25 cellular contexts compared by ENCODE assay signal in genomic region chr22:23403720-23404688, GRCh38.
DNase-seq lines count a peak whose midpoint lies in the region; TF ChIP-seq lines count a peak whose summit lies in the region.
"Had no signal": no experiment of that assay in that cellular context is flagged by ENCODE, and none has a peak within 500 bp of the region (broad histone marks: within the 10 kb centered on the region; RNA-seq: fewer than 3 reads in every experiment).

No MANE protein-coding gene starts in this region.

- H3K27me3 Mint-ChIP-seq in activated T-helper 1 cell treated with anti-CD3 and anti-CD28 coated beads, Interleukin-12 subunit alpha, Interleukin-12 subunit beta, Interleukin-2, Interleukin-4 antibody, amounts not matched to agents 30 ng/mL and 10 ng/mL and 1 ng/mL, durations not matched to agents 14 hours and 24 hours and 36 hours (ENCODE audit: insufficient read depth), result peaks cover 14% of the 10 kb centered on the region
- H3K27me3 Mint-ChIP-seq in activated CD4-positive, alpha-beta memory T cell treated with anti-CD3 and anti-CD28 coated beads, Interleukin-2, amount 10 ng/mL, durations not matched to agents 7 days and 5 days, result peaks cover 8% of the 10 kb centered on the region
- H3K27me3 Mint-ChIP-seq: memory B cell had no signal

- H3K9me3 Mint-ChIP-seq in activated T-helper 1 cell treated with anti-CD3 and anti-CD28 coated beads, Interleukin-12 subunit alpha, Interleukin-12 subunit beta, Interleukin-2, Interleukin-4 antibody, amounts not matched to agents 30 ng/mL and 10 ng/mL and 1 ng/mL, durations not matched to agents 14 hours and 24 hours and 36 hours, result no peaks in the 10 kb centered on the region
- H3K9me3 Mint-ChIP-seq in activated CD4-positive, alpha-beta memory T cell treated with anti-CD3 and anti-CD28 coated beads, Interleukin-2, amount 10 ng/mL, durations not matched to agents 7 days and 5 days, result no peaks in the 10 kb centered on the region
- H3K9me3 Mint-ChIP-seq: memory B cell had no signal

- POLR2A ChIA-PET in activated CD4-positive, alpha-beta memory T cell treated with anti-CD3 and anti-CD28 coated beads, Interleukin-2, amount 10 ng/mL, durations not matched to agents 7 days and 5 days (lab: Charles Lee), result no interaction called here

- H3K4me3 Mint-ChIP-seq in activated T-helper 1 cell treated with anti-CD3 and anti-CD28 coated beads, Interleukin-12 subunit alpha, Interleukin-12 subunit beta, Interleukin-2, Interleukin-4 antibody, amounts not matched to agents 30 ng/mL and 10 ng/mL and 1 ng/mL, durations not matched to agents 14 hours and 24 hours and 36 hours, result peak overlapping the region; percentile 2
- no peak overlapping the region for H3K4me3 Mint-ChIP-seq in activated CD4-positive, alpha-beta memory T cell treated with anti-CD3 and anti-CD28 coated beads, Interleukin-2, amount 10 ng/mL, durations not matched to agents 7 days and 5 days

- no peaks in the 10 kb centered on the region for H3K4me1 Mint-ChIP-seq in activated T-helper 1 cell treated with anti-CD3 and anti-CD28 coated beads, Interleukin-12 subunit alpha, Interleukin-12 subunit beta, Interleukin-2, Interleukin-4 antibody, amounts not matched to agents 30 ng/mL and 10 ng/mL and 1 ng/mL, durations not matched to agents 14 hours and 24 hours and 36 hours (ENCODE audit: low read depth)
- no peaks in the 10 kb centered on the region for H3K4me1 Mint-ChIP-seq in activated CD4-positive, alpha-beta memory T cell treated with anti-CD3 and anti-CD28 coated beads, Interleukin-2, amount 10 ng/mL, durations not matched to agents 7 days and 5 days
- H3K4me1 Mint-ChIP-seq: memory B cell had no signal

- intact Hi-C loops in activated T-helper 1 cell treated with anti-CD3 and anti-CD28 coated beads, Interleukin-12 subunit alpha, Interleukin-12 subunit beta, Interleukin-2, Interleukin-4 antibody, amounts not matched to agents 30 ng/mL and 10 ng/mL and 1 ng/mL, durations not matched to agents 14 hours and 24 hours and 36 hours (cut with micrococcal nuclease), result no loop called here
- intact Hi-C loops in thyroid gland (cut with DNase I), result loop anchor here (5.0 kb wide), 1 partner anchor 133 kb away; no protein-coding TSS in a partner anchor

- H3K27ac Mint-ChIP-seq in activated T-helper 1 cell treated with anti-CD3 and anti-CD28 coated beads, Interleukin-12 subunit alpha, Interleukin-12 subunit beta, Interleukin-2, Interleukin-4 antibody, amounts not matched to agents 30 ng/mL and 10 ng/mL and 1 ng/mL, durations not matched to agents 14 hours and 24 hours and 36 hours, result no peak overlapping the region
- no peak overlapping the region for H3K27ac Mint-ChIP-seq in activated CD4-positive, alpha-beta memory T cell treated with anti-CD3 and anti-CD28 coated beads, Interleukin-2, amount 10 ng/mL, durations not matched to agents 7 days and 5 days
- H3K27ac Mint-ChIP-seq: memory B cell had no signal

- H3K27me3 ChIP-seq in thyroid gland, result no peaks in the 10 kb centered on the region
- H3K27me3 ChIP-seq: upper lobe of left lung had no signal

- H3K36me3 ChIP-seq in thyroid gland, result no peaks in the 10 kb centered on the region
- H3K36me3 ChIP-seq: upper lobe of left lung had no signal

- no peak overlapping the region for H3K27ac ChIP-seq in thyroid gland
- H3K27ac ChIP-seq: coronary artery, upper lobe of left lung had no signal

- H3K4me1 ChIP-seq in thyroid gland, result peaks cover 0 to 15% of the 10 kb centered on the region in 2 donors

- H3K36me3 Mint-ChIP-seq in activated T-helper 1 cell treated with anti-CD3 and anti-CD28 coated beads, Interleukin-12 subunit alpha, Interleukin-12 subunit beta, Interleukin-2, Interleukin-4 antibody, amounts not matched to agents 30 ng/mL and 10 ng/mL and 1 ng/mL, durations not matched to agents 14 hours and 24 hours and 36 hours (ENCODE audit: low read depth), result no peaks in the 10 kb centered on the region
- H3K36me3 Mint-ChIP-seq in activated CD4-positive, alpha-beta memory T cell treated with anti-CD3 and anti-CD28 coated beads, Interleukin-2, amount 10 ng/mL, durations not matched to agents 7 days and 5 days (ENCODE audit: low read depth), result no peaks in the 10 kb centered on the region
- H3K36me3 Mint-ChIP-seq: memory B cell had no signal

- DNase-seq in ELR (ENCODE audit: low read depth), result peak; percentile 19
- no peak for DNase-seq in activated T-helper 1 cell treated with anti-CD3 and anti-CD28 coated beads, Interleukin-12 subunit alpha, Interleukin-12 subunit beta, Interleukin-2, Interleukin-4 antibody, amounts not matched to agents 30 ng/mL and 10 ng/mL and 1 ng/mL, durations not matched to agents 14 hours and 24 hours and 36 hours (ENCODE audit: low spot score)
- DNase-seq in mesenteric fat pad (ENCODE audit: low spot score), result peak; percentile 67
- DNase-seq in thyroid gland, result peak; percentile 22 to 62
- no peak for DNase-seq in activated effector memory CD4-positive, alpha-beta T cell treated with anti-CD3 and anti-CD28 coated beads, Interleukin-2, amount 50 U/mL, for 16 hours
- DNase-seq in activated CD4-positive, alpha-beta memory T cell treated with anti-CD3 and anti-CD28 coated beads, Interleukin-2, amount 10 ng/mL, durations not matched to agents 7 days and 5 days, result no peak
- DNase-seq in activated CD4-positive, alpha-beta T cell treated with anti-CD3 and anti-CD28 coated beads, Interleukin-2, amount 50 U/mL, for 48 hours, result no peak
- DNase-seq: activated CD4-positive, alpha-beta T cell treated with anti-CD3 and anti-CD28 coated beads, Interleukin-2, amount 50 U/mL, for 1 hour; activated naive CD4-positive, alpha-beta T cell treated with anti-CD3 and anti-CD28 coated beads, Interleukin-2, amount 50 U/mL, for 16 hours; amygdala; effector memory CD4-positive, alpha-beta T cell; foreskin melanocyte; GOT3; left colon; NCI-H1105 treated with DMSO at 0.1 percent for 48 hours; NCI-H1930; NCI-H524 treated with DMSO at 0.1 percent for 48 hours; stimulated activated CD4-positive, alpha-beta T cell treated with anti-CD3 and anti-CD28 coated beads, Interleukin-1b, Interleukin-23, amount 100 ng/mL, for 48 hours; stimulated activated CD8-positive, alpha-beta memory T cell treated with anti-CD3 and anti-CD28 coated beads, Interleukin-4, amount 100 ng/mL, for 48 hours; T-helper 9 cell had no signal

- WGBS in thyroid gland, 2 donors, result 57 to 76% methylated on average over 4 to 12 of the region's 13 CpGs

- no peak for TF ChIP-seq POLR2A in thyroid gland (IDR thresholded peaks at IDR 0.05)

- no peak for TF ChIP-seq CTCF in thyroid gland (IDR thresholded peaks at IDR 0.05)

- CTCF ChIA-PET in activated CD4-positive, alpha-beta memory T cell treated with anti-CD3 and anti-CD28 coated beads, Interleukin-2, amount 10 ng/mL, durations not matched to agents 7 days and 5 days (lab: Charles Lee), result no interaction called here

- no peaks in the 10 kb centered on the region for H3K9me3 ChIP-seq in thyroid gland
- H3K9me3 ChIP-seq: upper lobe of left lung had no signal

- H3K4me3 ChIP-seq in thyroid gland (replicated peaks in 1 of 3), result no peak overlapping the region
- H3K4me3 ChIP-seq: coronary artery, GM12878, smooth muscle cell, upper lobe of left lung had no signal

Comparison
In these comparisons a context has a peak if more than half of its experiments do, and no peak if none do; other contexts are left out.
1. DNase-seq: peak in ELR (single experiment), mesenteric fat pad (single experiment) and thyroid gland (2 of 2); none in activated T-helper 1 cell treated with anti-CD3 and anti-CD28 coated beads, Interleukin-12 subunit alpha, Interleukin-12 subunit beta, Interleukin-2, Interleukin-4 antibody, amounts not matched to agents 30 ng/mL and 10 ng/mL and 1 ng/mL, durations not matched to agents 14 hours and 24 hours and 36 hours (single experiment), activated effector memory CD4-positive, alpha-beta T cell treated with anti-CD3 and anti-CD28 coated beads, Interleukin-2, amount 50 U/mL, for 16 hours (single experiment), activated CD4-positive, alpha-beta memory T cell treated with anti-CD3 and anti-CD28 coated beads, Interleukin-2, amount 10 ng/mL, durations not matched to agents 7 days and 5 days (single experiment) and activated CD4-positive, alpha-beta T cell treated with anti-CD3 and anti-CD28 coated beads, Interleukin-2, amount 50 U/mL, for 48 hours (0 of 2).